8 cellular contexts compared by ENCODE assay signal in the genomic region with DNA sequence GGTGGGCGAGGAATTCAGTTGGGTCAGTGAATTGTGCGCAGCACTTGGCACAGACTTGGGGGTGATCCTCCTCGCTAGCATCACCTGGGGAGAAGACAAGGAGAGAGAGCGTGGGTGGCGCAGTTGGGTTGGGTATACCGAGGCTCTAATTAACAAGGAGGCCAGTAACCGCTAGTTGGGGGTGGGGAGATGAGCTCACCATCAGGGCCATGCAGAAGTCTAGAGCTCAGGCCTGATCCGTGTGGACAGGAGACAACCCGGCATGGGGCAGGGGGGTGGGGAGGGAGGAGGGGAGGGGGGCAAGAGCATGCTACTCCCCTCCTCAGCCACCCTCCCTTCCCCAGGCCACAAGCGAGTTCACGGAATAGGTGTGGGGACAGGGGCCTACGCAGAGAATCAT. TPM values are rescaled to one million over a fixed set of nuclear protein-coding genes. Genes with fewer than 3 reads are reported as not detected.
DNase-seq lines count a peak whose midpoint lies in the region; TF ChIP-seq lines count a peak whose summit lies in the region.

No MANE protein-coding gene starts in this region.

- DNase-seq in AG04450 (ENCODE audit: low read depth, low spot score) (no peak), brain microvascular endothelial cell (peak; percentile 27), thyroid gland (peak; percentile 38 to 54), HuH-7.5 (ENCODE audit: low spot score) (no peak), NCI-H2029 (lab: John Stamatoyannopoulos, UW) (no peak), cortex of kidney (lab: John Stamatoyannopoulos, UW) (no peak)

- intact Hi-C loops in thyroid gland (cut with DNase I), result no loop called here

- in situ Hi-C loops in brain microvascular endothelial cell (cut with HindIII; ENCODE audit: low pct_ligation_motif_present, low sequenced_read_pairs), result no loop called here

- TF ChIP-seq RAD21 in liver (IDR thresholded peaks at IDR 0.05), result no peak

- H3K4me3 ChIP-seq in AG04450 (ENCODE audit: low read depth, low read length) (peak overlapping the region; percentile 76), HUES48 (ENCODE audit: low read depth, low read length) (peak overlapping the region; percentile 71), brain microvascular endothelial cell (ENCODE audit: low read depth, low read length) (peak overlapping the region; percentile 69), liver (ENCODE audit: low read depth in 1 of 3, low read length in 3 of 3) (peak overlapping the region in 2 of 3 donors; percentile 67 to 71), thyroid gland (replicated peaks in 1 of 3) (peak overlapping the region; percentile 35 to 91 (median 78))

- H3K36me3 ChIP-seq in HUES48 (ENCODE audit: control insufficient read depth, insufficient read depth, low read length) (peaks cover 63% of the 10 kb centered on the region), brain microvascular endothelial cell (replicated peaks) (no peaks in the 10 kb centered on the region), liver (ENCODE audit: control insufficient read depth in 4 of 4, insufficient read depth in 3 of 4, low read depth in 1 of 4, low read length in 3 of 4) (no peaks in the 10 kb centered on the region), thyroid gland (no peaks in the 10 kb centered on the region)

- CTCF ChIA-PET in AG04450 (lab: Charles Lee), result interaction anchor here (0.9 to 5.4 kb wide), 7 partner anchors 14 to 553 kb away, joined by 3 to 24 read pairs (median 5); a partner anchor contains a TSS

- peaks cover 62% of the 10 kb centered on the region for H3K4me1 ChIP-seq in HUES48 (ENCODE audit: control insufficient read depth, insufficient read depth, low read length)
- peaks cover 0 to 5% (median 2%) of the 10 kb centered on the region in 4 donors for H3K4me1 ChIP-seq in liver (ENCODE audit: control insufficient read depth in 4 of 4, insufficient read depth in 4 of 4, low read length in 3 of 4)
- peaks cover 14 to 25% of the 10 kb centered on the region in 2 donors for H3K4me1 ChIP-seq in thyroid gland

- POLR2A ChIA-PET in AG04450 (lab: Yijun Ruan, JAX), result interaction anchor here (0.6 to 1.8 kb wide), 6 partner anchors 10 to 1117 kb away, joined by 3 to 23 read pairs (median 4); a partner anchor contains a TSS

- H3K27ac ChIP-seq in AG04450 (ENCODE audit: low read depth, low read length) (no peak overlapping the region), HUES48 (ENCODE audit: low read depth, low read length) (peak overlapping the region; percentile 99), brain microvascular endothelial cell (no peak overlapping the region), liver (ENCODE audit: low read depth in 1 of 2, low read length in 2 of 2) (no peak overlapping the region), thyroid gland (peak overlapping the region; percentile 35 to 74 (median 73))

- 57% methylated on average over 12 of the region's 12 CpGs for WGBS in liver
- 26% methylated on average over 8 to 12 of the region's 12 CpGs for WGBS in thyroid gland, 2 donors

- H3K9ac ChIP-seq in HUES48 (ENCODE audit: low read depth, low read length), result peak overlapping the region; percentile 49
- H3K9ac ChIP-seq in liver (ENCODE audit: low read depth in 1 of 2, low read length in 2 of 2), result no peak overlapping the region

- H3K9me3 ChIP-seq in AG04450 (ENCODE audit: control insufficient read depth, insufficient read depth, low read length) (peaks cover 2% of the 10 kb centered on the region; the same call in 1 of the 2 replicates), HUES48 (ENCODE audit: control insufficient read depth, insufficient read depth, low read length) (no peaks in the 10 kb centered on the region), liver (ENCODE audit: control insufficient read depth in 4 of 4, low read length in 3 of 4) (no peaks in the 10 kb centered on the region), thyroid gland (no peaks in the 10 kb centered on the region)

- TF ChIP-seq CTCF in AG04450 (IDR thresholded peaks at IDR 0.05; ENCODE audit: low read depth, low read length) (no peak), brain microvascular endothelial cell (IDR thresholded peaks at IDR 0.05; ENCODE audit: low read depth, low read length, missing control alignments) (no peak), liver (IDR thresholded peaks at IDR 0.05; ENCODE audit: low read depth, low read length, missing input control) (no peak), thyroid gland (IDR thresholded peaks at IDR 0.05) (no peak)

- TF ChIP-seq POLR2A in thyroid gland (IDR thresholded peaks at IDR 0.05), result no peak

- peaks cover 10% of the 10 kb centered on the region for H3K27me3 ChIP-seq in AG04450 (ENCODE audit: control insufficient read depth, insufficient read depth, low read length)
- no peaks in the 10 kb centered on the region for H3K27me3 ChIP-seq in HUES48 (ENCODE audit: control insufficient read depth, insufficient read depth, low read length)
- no peaks in the 10 kb centered on the region for H3K27me3 ChIP-seq in brain microvascular endothelial cell (replicated peaks)
- H3K27me3 ChIP-seq in liver (ENCODE audit: control insufficient read depth in 4 of 4, insufficient read depth in 4 of 4, low read length in 3 of 4), result no peaks in the 10 kb centered on the region
- no peaks in the 10 kb centered on the region for H3K27me3 ChIP-seq in thyroid gland

TF ChIP-seq in liver, 16 proteins besides CTCF, POLR2A, EP300 and RAD21 (continues in another document):
- TF ChIP-seq, protein P1, sequence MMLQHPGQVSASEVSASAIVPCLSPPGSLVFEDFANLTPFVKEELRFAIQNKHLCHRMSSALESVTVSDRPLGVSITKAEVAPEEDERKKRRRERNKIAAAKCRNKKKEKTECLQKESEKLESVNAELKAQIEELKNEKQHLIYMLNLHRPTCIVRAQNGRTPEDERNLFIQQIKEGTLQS (IDR thresholded peaks at IDR 0.05), result no peak
- TF ChIP-seq, protein P2, sequence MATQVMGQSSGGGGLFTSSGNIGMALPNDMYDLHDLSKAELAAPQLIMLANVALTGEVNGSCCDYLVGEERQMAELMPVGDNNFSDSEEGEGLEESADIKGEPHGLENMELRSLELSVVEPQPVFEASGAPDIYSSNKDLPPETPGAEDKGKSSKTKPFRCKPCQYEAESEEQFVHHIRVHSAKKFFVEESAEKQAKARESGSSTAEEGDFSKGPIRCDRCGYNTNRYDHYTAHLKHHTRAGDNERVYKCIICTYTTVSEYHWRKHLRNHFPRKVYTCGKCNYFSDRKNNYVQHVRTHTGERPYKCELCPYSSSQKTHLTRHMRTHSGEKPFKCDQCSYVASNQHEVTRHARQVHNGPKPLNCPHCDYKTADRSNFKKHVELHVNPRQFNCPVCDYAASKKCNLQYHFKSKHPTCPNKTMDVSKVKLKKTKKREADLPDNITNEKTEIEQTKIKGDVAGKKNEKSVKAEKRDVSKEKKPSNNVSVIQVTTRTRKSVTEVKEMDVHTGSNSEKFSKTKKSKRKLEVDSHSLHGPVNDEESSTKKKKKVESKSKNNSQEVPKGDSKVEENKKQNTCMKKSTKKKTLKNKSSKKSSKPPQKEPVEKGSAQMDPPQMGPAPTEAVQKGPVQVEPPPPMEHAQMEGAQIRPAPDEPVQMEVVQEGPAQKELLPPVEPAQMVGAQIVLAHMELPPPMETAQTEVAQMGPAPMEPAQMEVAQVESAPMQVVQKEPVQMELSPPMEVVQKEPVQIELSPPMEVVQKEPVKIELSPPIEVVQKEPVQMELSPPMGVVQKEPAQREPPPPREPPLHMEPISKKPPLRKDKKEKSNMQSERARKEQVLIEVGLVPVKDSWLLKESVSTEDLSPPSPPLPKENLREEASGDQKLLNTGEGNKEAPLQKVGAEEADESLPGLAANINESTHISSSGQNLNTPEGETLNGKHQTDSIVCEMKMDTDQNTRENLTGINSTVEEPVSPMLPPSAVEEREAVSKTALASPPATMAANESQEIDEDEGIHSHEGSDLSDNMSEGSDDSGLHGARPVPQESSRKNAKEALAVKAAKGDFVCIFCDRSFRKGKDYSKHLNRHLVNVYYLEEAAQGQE (IDR thresholded peaks at IDR 0.05), result no peak
- no peak for TF ChIP-seq RXRA (IDR thresholded peaks at IDR 0.05)
- no peak for TF ChIP-seq SP1 (IDR thresholded peaks at IDR 0.05)
- no peak for TF ChIP-seq GABPA (IDR thresholded peaks at IDR 0.05 in 1 of 2, conservative IDR thresholded peaks at IDR 0.05 in 1 of 2)
- TF ChIP-seq HNF4A (conservative IDR thresholded peaks at IDR 0.05), result no peak
- no peak for TF ChIP-seq FOXA1 (IDR thresholded peaks at IDR 0.05)
- TF ChIP-seq, protein P3, sequence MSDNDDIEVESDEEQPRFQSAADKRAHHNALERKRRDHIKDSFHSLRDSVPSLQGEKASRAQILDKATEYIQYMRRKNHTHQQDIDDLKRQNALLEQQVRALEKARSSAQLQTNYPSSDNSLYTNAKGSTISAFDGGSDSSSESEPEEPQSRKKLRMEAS (IDR thresholded peaks at IDR 0.05), result no peak
- TF ChIP-seq YY1 (IDR thresholded peaks at IDR 0.05), result no peak

RNA-seq across cellular contexts. Expression of a gene that starts 0.6 kb away (rescaled TPM):
- polyA plus RNA-seq in AG04450 (2011; rRNA removed), result 15.0 and 17.1 TPM in 2 replicates
- polyA minus RNA-seq in AG04450 (2011; rRNA and poly(A)+ RNA removed), result 21.8 and 23.4 TPM in 2 replicates
- total RNA-seq in liver, result 1 to 10 TPM in 1 of 2 donors, under 1 TPM in 1; 0.92 to 2.9 TPM
- under 1 TPM; 0.49 to 0.63 TPM for polyA plus RNA-seq in liver
- 10 to 100 TPM; 21.9 to 24.6 (median 22.5) TPM for total RNA-seq in thyroid gland

RNA-seq across cellular contexts. Expression of a gene that starts 14.4 kb away (rescaled TPM):
- polyA plus RNA-seq in AG04450 (2011; rRNA removed) (62.3 and 66.3 TPM in 2 replicates), liver (10 to 100 TPM; 10.5 to 23.8 TPM)
- polyA minus RNA-seq in AG04450 (2011; rRNA and poly(A)+ RNA removed), result 70.2 and 83.3 TPM in 2 replicates
- total RNA-seq in liver (10 to 100 TPM; 26.0 to 50.8 TPM), thyroid gland (10 to 100 TPM; 70.7 to 83.1 (median 75.4) TPM)

RNA-seq across cellular contexts. Expression of a gene that starts 48.6 kb away (rescaled TPM):
- polyA plus RNA-seq in AG04450 (2011; rRNA removed) (93.7 and 94.6 TPM in 2 replicates), liver (10 to 100 TPM; 16.9 to 29.8 TPM)
- polyA minus RNA-seq in AG04450 (2011; rRNA and poly(A)+ RNA removed), result 91.4 and 118 TPM in 2 replicates
- total RNA-seq in liver (10 to 100 TPM; 18.3 to 22.4 TPM), thyroid gland (10 to 100 TPM; 41.5 to 68.2 (median 52.7) TPM)

RNA-seq across cellular contexts. Expression of a gene that starts 48.8 kb away (rescaled TPM):
- polyA plus RNA-seq in AG04450 (2011; rRNA removed), result 32.6 and 36.7 TPM in 2 replicates
- 29.6 and 35.1 TPM in 2 replicates for polyA minus RNA-seq in AG04450 (2011; rRNA and poly(A)+ RNA removed)
- 10 to 100 TPM; 14.2 to 60.9 TPM for total RNA-seq in liver
- polyA plus RNA-seq in liver, result 1 to 10 TPM; 4.2 to 6.6 TPM
- 10 to 100 TPM; 26.8 to 66.8 (median 38.9) TPM for total RNA-seq in thyroid gland

RNA-seq across cellular contexts. Expression of a gene that starts 54.3 kb away (rescaled TPM):
- polyA plus RNA-seq in AG04450 (2011; rRNA removed) (not detected in 2 replicates), liver (not detected)
- polyA minus RNA-seq in AG04450 (2011; rRNA and poly(A)+ RNA removed), result not detected in 2 replicates
- total RNA-seq in liver (not detected), thyroid gland (not detected)

Comparison
In these comparisons a context has a peak if more than half of its experiments do, and no peak if none do; other contexts are left out.
1. DNase-seq: peak in brain microvascular endothelial cell (single experiment) and thyroid gland (2 of 2); none in AG04450 (single experiment), HuH-7.5 (single experiment), NCI-H2029 (single experiment) and cortex of kidney (single experiment).
2. H3K27ac ChIP-seq: peak in HUES48 (single experiment) and thyroid gland (3 of 3); none in AG04450 (single experiment), brain microvascular endothelial cell (single experiment) and liver (0 of 2).
3. RNA of a gene that starts 0.6 kb away (total RNA-seq): 21.9 to 24.6 TPM in thyroid gland; 0.92 to 2.9 TPM in liver; every median in the first group is over 4 times any median in the second.
4. Peak in every context shown above with its lines, with median percentiles within 50 percentile points of each other: H3K4me3 ChIP-seq.